In genomic region chr3:23484386-23484785, GRCh38 we compare ENCODE assay signal across 22 cellular contexts.
"Had no signal": no experiment of that assay in that cellular context is flagged by ENCODE, and none has a peak within 500 bp of the region (broad histone marks: within the 10 kb centered on the region; RNA-seq: fewer than 3 reads in every experiment).

No MANE protein-coding gene starts in this region.

- ATAC-seq: gastrocnemius medialis, heart right ventricle, left lung, left ventricle myocardium superior, lower lobe of right lung, mucosa of descending colon had no signal

- H3K9me3 ChIP-seq: gastrocnemius medialis had no signal

- H3K36me3 ChIP-seq: esophagus muscularis mucosa, gastrocnemius medialis, heart right ventricle, lower lobe of right lung had no signal

- H3K27me3 ChIP-seq: dorsolateral prefrontal cortex, esophagus muscularis mucosa, gastrocnemius medialis, heart right ventricle, left lung had no signal

- H3K4me1 ChIP-seq: left lung had no signal

- H3K4me3 ChIP-seq: coronary artery, dorsolateral prefrontal cortex, esophagus muscularis mucosa, gastrocnemius medialis, heart right ventricle, left lung, lower lobe of right lung, mucosa of descending colon had no signal

- DNase-seq: dermis blood vessel endothelial cell; dorsolateral prefrontal cortex; effector CD4-positive, alpha-beta T cell; effector memory CD4-positive, alpha-beta T cell; foreskin fibroblast; foreskin melanocyte; gastrocnemius medialis; glutamatergic neuron; head of caudate nucleus; heart right ventricle; hippocampal formation; islet precursor cell; kidney; kidney glomerular epithelial cell; left lung; left ventricle myocardium superior; lower lobe of right lung; mesenchymal stem cell; mucosa of descending colon; naive B cell had no signal

- H3K27ac ChIP-seq: coronary artery, esophagus muscularis mucosa, gastrocnemius medialis, heart right ventricle, left lung, lower lobe of right lung had no signal
